8 cellular contexts compared by ENCODE assay signal in genomic region chrX:49002091-49002935, GRCh38. TPM values are rescaled to one million over a fixed set of nuclear protein-coding genes. Genes with fewer than 3 reads are reported as not detected.
A peak's percentile ranks its signal among the peaks of the same experiment; 100 is the strongest.
DNase-seq lines count a peak whose midpoint lies in the region; TF ChIP-seq lines count a peak whose summit lies in the region.

Gene GRIPAP1 (minus strand): TSS chrX:49002264. CDS start chrX:49002229, 35 bp downstream.

- H3K27ac ChIP-seq in neural cell (ENCODE audit: low read length) (peak within 1 kb of the TSS; percentile 85), stomach (peak within 1 kb of the TSS; percentile 70 to 87 (median 83))

- peak within 1 kb of the TSS; percentile 85 for H3K9ac ChIP-seq in Loucy (ENCODE audit: low read depth, low read length, poor library complexity, severe bottlenecking)
- H3K9ac ChIP-seq in neural cell (ENCODE audit: low read length) = peak within 1 kb of the TSS; percentile 89

- peak within 1 kb of the TSS; percentile 93 for H3K4me2 ChIP-seq in Loucy (ENCODE audit: low read depth, low read length, poor library complexity, severe bottlenecking)
- H3K4me2 ChIP-seq in neural cell (ENCODE audit: low read length) = peak within 1 kb of the TSS; percentile 39

- TF ChIP-seq POLR2A in stomach (IDR thresholded peaks at IDR 0.05) = no peak

- H3K9me3 ChIP-seq in Loucy (ENCODE audit: insufficient read depth, low read depth, low read length) (no peaks in the 10 kb centered on the region), neural cell (ENCODE audit: low read length) (no peaks in the 10 kb centered on the region), stomach (peaks cover 0 to 9% (median 5%) of the 10 kb centered on the region in 4 donors)

- H3K9me2 ChIP-seq in Loucy (replicated peaks; ENCODE audit: low read depth, low read length) (no peaks in the 10 kb centered on the region), neural cell (ENCODE audit: insufficient read depth, low read length) (no peaks in the 10 kb centered on the region)

- H3K36me3 ChIP-seq in Loucy (ENCODE audit: insufficient read depth, low read length) = no peaks in the 10 kb centered on the region
- H3K36me3 ChIP-seq in neural cell (ENCODE audit: insufficient read depth, low read length) = no peaks in the 10 kb centered on the region
- H3K36me3 ChIP-seq in stomach = peaks cover 0 to 18% (median 12%) of the 10 kb centered on the region in 4 donors

- DNase-seq in EH (ENCODE audit: low read depth) (peak; percentile 78), GOT3 (lab: John Stamatoyannopoulos, UW) (peak; percentile 19), SHP77 treated with DMSO at 0.1 percent for 48 hours (lab: John Stamatoyannopoulos, UW) (peak; percentile 68), fibroblast of the conjunctiva (ENCODE audit: low read depth) (peak; percentile 73), stomach (peak; percentile 71)
- peak; percentile 90 for DNase-seq in activated effector memory CD4-positive, alpha-beta T cell treated with anti-CD3 and anti-CD28 coated beads, Interleukin-2, amount 50 U/mL, for 16 hours

- H3K4me1 ChIP-seq in Loucy (ENCODE audit: insufficient read depth, low read length, poor library complexity, severe bottlenecking) = peaks cover 2% of the 10 kb centered on the region
- peaks cover 0 to 17% (median 11%) of the 10 kb centered on the region in 4 donors for H3K4me1 ChIP-seq in stomach

- H3K4me3 ChIP-seq in Loucy (ENCODE audit: low read length, poor library complexity, severe bottlenecking) = peak within 1 kb of the TSS; percentile 84
- H3K4me3 ChIP-seq in neural cell (ENCODE audit: low read length) = peak within 1 kb of the TSS; percentile 80
- H3K4me3 ChIP-seq in stomach = peak within 1 kb of the TSS; percentile 60 to 70 (median 67)

- TF ChIP-seq RAD21 in neural cell (conservative IDR thresholded peaks at IDR 0.05) = no peak

- WGBS in stomach, 5 donors = 1 to 39% (median 4%) methylated on average over 15 to 38 of the region's 38 CpGs

- no peak for TF ChIP-seq EP300 in neural cell (conservative IDR thresholded peaks at IDR 0.05; ENCODE audit: poor library complexity, severe bottlenecking)
- TF ChIP-seq EP300 in stomach (IDR thresholded peaks at IDR 0.05) = no peak

- no peaks in the 10 kb centered on the region for H3F3A ChIP-seq in Loucy (ENCODE audit: low read depth)
- no peaks in the 10 kb centered on the region for H3F3A ChIP-seq in neural cell (ENCODE audit: insufficient read depth, low read length, poor library complexity, severe bottlenecking)

- peaks cover 26% of the 10 kb centered on the region for H3K79me2 ChIP-seq in Loucy (ENCODE audit: insufficient read depth, low read length)
- peaks cover 13% of the 10 kb centered on the region for H3K79me2 ChIP-seq in neural cell (replicated peaks; ENCODE audit: insufficient read depth, low read length)

- H4K20me1 ChIP-seq in Loucy (ENCODE audit: insufficient read depth, low read length, poor library complexity, severe bottlenecking) = peaks cover 13% of the 10 kb centered on the region
- no peaks in the 10 kb centered on the region for H4K20me1 ChIP-seq in neural cell (ENCODE audit: insufficient read depth)

- TF ChIP-seq CTCF in Loucy (conservative IDR thresholded peaks at IDR 0.05; ENCODE audit: low read length) (no peak), neural cell (IDR thresholded peaks at IDR 0.05; ENCODE audit: poor library complexity, severe bottlenecking) (no peak), stomach (IDR thresholded peaks at IDR 0.05) (no peak)

- intact Hi-C loops in stomach (cut with DNase I; ENCODE audit: low total_unique reads) = no loop called here

- H3K27me3 ChIP-seq in Loucy (ENCODE audit: insufficient read depth, low read length, poor library complexity, severe bottlenecking) = no peaks in the 10 kb centered on the region
- no peaks in the 10 kb centered on the region for H3K27me3 ChIP-seq in neural cell (ENCODE audit: insufficient read depth, low read depth, low read length)
- no peaks in the 10 kb centered on the region for H3K27me3 ChIP-seq in stomach

- peak within 1 kb of the TSS; percentile 99 for H2AFZ ChIP-seq in Loucy (ENCODE audit: low read length)
- peak within 1 kb of the TSS; percentile 27 for H2AFZ ChIP-seq in neural cell (ENCODE audit: low read depth, low read length)

TF ChIP-seq in neural cell, 6 proteins besides CTCF, POLR2A, EP300 and RAD21:
- TF ChIP-seq SMC3 (conservative IDR thresholded peaks at IDR 0.05; ENCODE audit: poor library complexity) (no peak), EZH2 (IDR thresholded peaks at IDR 0.05; ENCODE audit: borderline replicate concordance, insufficient read depth, low read length, poor library complexity, severe bottlenecking) (no peak), TAF1 (IDR thresholded peaks at IDR 0.05; ENCODE audit: low read depth) (peak; percentile 95), REST (IDR thresholded peaks at IDR 0.05; ENCODE audit: borderline replicate concordance) (peak; percentile 84), MXI1 (conservative IDR thresholded peaks at IDR 0.05; ENCODE audit: poor library complexity, severe bottlenecking) (peak; percentile 5), POLR2AphosphoS5 (IDR thresholded peaks at IDR 0.05) (peak; percentile 91)

RNA-seq across cellular contexts. Expression of gene GRIPAP1, which starts in this region (rescaled TPM):
- polyA plus RNA-seq in neural cell (134 and 138 TPM in 2 replicates), stomach (10 to 100 TPM; 15.6 to 21.0 (median 16.3) TPM)
- 60.4 and 62.6 TPM in 2 replicates for polyA minus RNA-seq in neural cell
- 100 to 1,000 TPM in 1 of 5 donors, 10 to 100 TPM in 4; 30.7 to 127 (median 58.9) TPM for total RNA-seq in stomach

Comparison
In these comparisons a context has a peak if more than half of its experiments do, and no peak if none do; other contexts are left out.
1. Peak in every context shown above with its lines: DNase-seq, H3K4me3 ChIP-seq and H3K27ac ChIP-seq.
2. DNase-seq: peak in every context shown above with its lines; median percentile 90 in activated effector memory CD4-positive, alpha-beta T cell treated with anti-CD3 and anti-CD28 coated beads, Interleukin-2, amount 50 U/mL, for 16 hours; 78 in EH; 73 in fibroblast of the conjunctiva; 71 in stomach; 68 in SHP77 treated with DMSO at 0.1 percent for 48 hours; 19 in GOT3.